24 cellular contexts compared by ENCODE assay signal in the genomic region with DNA sequence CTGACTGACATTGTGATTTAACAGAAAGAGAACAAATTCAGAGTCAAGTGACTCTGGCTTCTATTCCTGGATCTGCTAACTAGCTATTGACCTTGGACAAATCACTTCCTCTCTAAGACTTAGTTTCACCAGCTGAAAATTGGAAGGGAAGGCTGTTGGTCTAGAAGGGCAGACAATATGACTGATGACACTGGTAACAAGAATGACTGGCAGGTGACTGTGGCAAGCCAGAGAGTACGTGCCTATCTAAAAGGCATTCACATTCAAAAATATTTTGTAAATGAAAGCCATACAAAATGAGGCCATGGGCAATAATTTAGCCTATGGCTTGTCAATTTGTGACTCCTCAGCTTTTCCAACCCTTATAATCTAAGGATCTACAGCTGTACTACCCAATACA. TPM values are rescaled to one million over a fixed set of nuclear protein-coding genes. Genes with fewer than 3 reads are reported as not detected.
"Had no signal": no experiment of that assay in that cellular context is flagged by ENCODE, and none has a peak within 500 bp of the region (broad histone marks: within the 10 kb centered on the region; RNA-seq: fewer than 3 reads in every experiment).

No MANE protein-coding gene starts in this region.

- H3K4me3 Mint-ChIP-seq: activated CD4-positive, alpha-beta T cell treated with anti-CD3 and anti-CD28 coated beads, Interleukin-2, amount 10 ng/mL, durations not matched to agents 7 days and 5 days; activated naive CD4-positive, alpha-beta T cell treated with anti-CD3 and anti-CD28 coated beads, Interleukin-2, amount 10 ng/mL, durations not matched to agents 7 days and 5 days; activated naive CD8-positive, alpha-beta T cell treated with anti-CD3 and anti-CD28 coated beads, Interleukin-2, amount 50 U/mL, for 24 hours; central memory CD8-positive, alpha-beta T cell; immature natural killer cell; memory B cell; naive B cell; neural crest cell; stimulated activated naive CD8-positive, alpha-beta T cell treated with anti-CD3 and anti-CD28 coated beads, Interleukin-15, Interleukin-2, amounts not matched to agents 100 ng/mL and 50 ng/mL, for 24 hours had no signal

- H3K27me3 Mint-ChIP-seq: activated CD4-positive, alpha-beta T cell treated with anti-CD3 and anti-CD28 coated beads, Interleukin-2, amount 10 ng/mL, durations not matched to agents 7 days and 5 days; activated naive CD4-positive, alpha-beta T cell treated with anti-CD3 and anti-CD28 coated beads, Interleukin-2, amount 10 ng/mL, durations not matched to agents 7 days and 5 days; activated naive CD8-positive, alpha-beta T cell treated with anti-CD3 and anti-CD28 coated beads, Interleukin-2, amount 50 U/mL, for 24 hours; central memory CD8-positive, alpha-beta T cell; memory B cell; naive B cell; stimulated activated naive CD8-positive, alpha-beta T cell treated with anti-CD3 and anti-CD28 coated beads, Interleukin-15, Interleukin-2, amounts not matched to agents 100 ng/mL and 50 ng/mL, for 24 hours had no signal

- H3K4me1 ChIP-seq: colonic mucosa, prostate gland, transverse colon had no signal

- H3K27ac Mint-ChIP-seq: activated CD4-positive, alpha-beta T cell treated with anti-CD3 and anti-CD28 coated beads, Interleukin-2, amount 10 ng/mL, durations not matched to agents 7 days and 5 days; activated naive CD4-positive, alpha-beta T cell treated with anti-CD3 and anti-CD28 coated beads, Interleukin-2, amount 10 ng/mL, durations not matched to agents 7 days and 5 days; activated naive CD8-positive, alpha-beta T cell treated with anti-CD3 and anti-CD28 coated beads, Interleukin-2, amount 50 U/mL, for 24 hours; immature natural killer cell; memory B cell; naive B cell; stimulated activated naive CD8-positive, alpha-beta T cell treated with anti-CD3 and anti-CD28 coated beads, Interleukin-15, Interleukin-2, amounts not matched to agents 100 ng/mL and 50 ng/mL, for 24 hours had no signal

- DNase-seq: activated CD4-positive, alpha-beta T cell treated with anti-CD3 and anti-CD28 coated beads, Interleukin-2, amount 10 ng/mL, durations not matched to agents 7 days and 5 days; activated CD8-positive, alpha-beta memory T cell treated with anti-CD3 and anti-CD28 coated beads, Interleukin-2, amount 50 U/mL, for 4 hours; activated effector memory CD4-positive, alpha-beta T cell treated with Interleukin-2 at 50 U/mL for 16 hours; activated naive CD4-positive, alpha-beta T cell treated with anti-CD3 and anti-CD28 coated beads, Interleukin-2, amount 10 ng/mL, durations not matched to agents 7 days and 5 days; activated naive CD8-positive, alpha-beta T cell treated with anti-CD3 and anti-CD28 coated beads, Interleukin-2, amount 50 U/mL, for 24 hours; activated T-cell treated with anti-CD3 and anti-CD28 coated beads, Interleukin-2, amount 50 U/mL, for 48 hours; colonic mucosa; heart right ventricle; immature natural killer cell; kidney glomerular epithelial cell; naive B cell; right cardiac atrium; small intestine; stimulated activated CD4-positive, alpha-beta T cell treated with anti-CD3 and anti-CD28 coated beads, Interleukin-15, amount 100 ng/mL, for 24 hours; stimulated activated CD4-positive, alpha-beta T cell treated with anti-CD3 and anti-CD28 coated beads, Interleukin-2, amount 100 ng/mL, for 48 hours; transverse colon had no signal

- H3K9me3 ChIP-seq: ascending aorta, colonic mucosa, heart right ventricle, prostate gland, transverse colon, vagina had no signal

- H3K36me3 ChIP-seq: colonic mucosa, prostate gland, vagina had no signal

- ATAC-seq: activated naive CD8-positive, alpha-beta T cell treated with anti-CD3 and anti-CD28 coated beads, Interleukin-2, amount 50 U/mL, for 24 hours; esophagus mucosa; heart right ventricle; right cardiac atrium had no signal

- H3K9me3 Mint-ChIP-seq: activated CD4-positive, alpha-beta T cell treated with anti-CD3 and anti-CD28 coated beads, Interleukin-2, amount 10 ng/mL, durations not matched to agents 7 days and 5 days; activated naive CD4-positive, alpha-beta T cell treated with anti-CD3 and anti-CD28 coated beads, Interleukin-2, amount 10 ng/mL, durations not matched to agents 7 days and 5 days; activated naive CD8-positive, alpha-beta T cell treated with anti-CD3 and anti-CD28 coated beads, Interleukin-2, amount 50 U/mL, for 24 hours; central memory CD8-positive, alpha-beta T cell; immature natural killer cell; memory B cell; naive B cell; neural crest cell; stimulated activated naive CD8-positive, alpha-beta T cell treated with anti-CD3 and anti-CD28 coated beads, Interleukin-15, Interleukin-2, amounts not matched to agents 100 ng/mL and 50 ng/mL, for 24 hours had no signal

- H3K4me1 Mint-ChIP-seq: activated CD4-positive, alpha-beta T cell treated with anti-CD3 and anti-CD28 coated beads, Interleukin-2, amount 10 ng/mL, durations not matched to agents 7 days and 5 days; activated naive CD4-positive, alpha-beta T cell treated with anti-CD3 and anti-CD28 coated beads, Interleukin-2, amount 10 ng/mL, durations not matched to agents 7 days and 5 days; activated naive CD8-positive, alpha-beta T cell treated with anti-CD3 and anti-CD28 coated beads, Interleukin-2, amount 50 U/mL, for 24 hours; immature natural killer cell; naive B cell; neural crest cell had no signal

- H3K27me3 ChIP-seq: ascending aorta, colonic mucosa, heart right ventricle, transverse colon, vagina had no signal

- H3K4me3 ChIP-seq: ascending aorta, colonic mucosa, heart right ventricle, prostate gland, transverse colon, vagina had no signal

- H3K27ac ChIP-seq: ascending aorta, colonic mucosa, heart right ventricle, prostate gland, transverse colon, vagina had no signal

RNA-seq across cellular contexts. Expression of a gene that starts 56.8 kb away (rescaled TPM):
- polyA plus RNA-seq: immature natural killer cell had no signal
